Comparison of ENCODE assay signal across 12 cellular contexts in genomic region chr2:159044804-159045286, GRCh38.
DNase-seq lines count a peak whose midpoint lies in the region; ATAC-seq and TF ChIP-seq lines count a peak whose summit lies in the region.
"Had no signal": no experiment of that assay in that cellular context is flagged by ENCODE, and none has a peak within 500 bp of the region (broad histone marks: within the 10 kb centered on the region; RNA-seq: fewer than 3 reads in every experiment).

No MANE protein-coding gene starts in this region.

- H3K14ac ChIP-seq in trophoblast cell (ENCODE audit: low read length): no peak overlapping the region

- peak; percentile 64 for ATAC-seq in esophagus mucosa
- no peak for ATAC-seq in activated CD8-positive, alpha-beta T cell treated with anti-CD3 and anti-CD28 coated beads, Interleukin-2, amount 10 ng/mL, durations not matched to agents 7 days and 5 days

- no peak overlapping the region for H4K12ac ChIP-seq in trophoblast cell (ENCODE audit: low read depth, low read length)

- no CpG with 5 or more reads among the region's 4 CpGs for WGBS in trophoblast cell (ENCODE audit: extremely low coverage, insufficient coverage, insufficient read length)

- H3K27me3 ChIP-seq in trophoblast cell (ENCODE audit: insufficient read depth, low read length): no peaks in the 10 kb centered on the region

- H3K4me2 ChIP-seq in trophoblast cell (ENCODE audit: low read length): no peak overlapping the region

- no peak overlapping the region for H2AFZ ChIP-seq in trophoblast cell (ENCODE audit: insufficient read depth, low read length, poor library complexity)

- DNase-seq in AG10803 (ENCODE audit: low read depth) (peak; percentile 84), NCI-H2171 treated with DMSO at 0.1 percent for 48 hours (lab: John Stamatoyannopoulos, UW) (peak; percentile 85), NCI-H748 (lab: John Stamatoyannopoulos, UW; ENCODE audit: unreplicated experiment) (no peak), trophoblast cell (no peak), foreskin melanocyte (no peak)
- no peak for DNase-seq in activated CD8-positive, alpha-beta T cell treated with anti-CD3 and anti-CD28 coated beads, Interleukin-2, amount 10 ng/mL, durations not matched to agents 7 days and 5 days
- DNase-seq: activated CD4-positive, alpha-beta T cell treated with anti-CD3 and anti-CD28 coated beads for 1 hour; DMS79 had no signal

- peak overlapping the region; percentile 52 to 83 (median 75) for H3K27ac Mint-ChIP-seq in nephron
- no peak overlapping the region for H3K27ac Mint-ChIP-seq in activated CD8-positive, alpha-beta T cell treated with anti-CD3 and anti-CD28 coated beads, Interleukin-2, amount 10 ng/mL, durations not matched to agents 7 days and 5 days
- H3K27ac Mint-ChIP-seq: memory B cell had no signal

- H2AK5ac ChIP-seq in trophoblast cell (ENCODE audit: low read length): no peak overlapping the region

- no peak overlapping the region for H4K91ac ChIP-seq in trophoblast cell (ENCODE audit: low read depth, low read length)

- H3K79me1 ChIP-seq in trophoblast cell (ENCODE audit: low read length): no peaks in the 10 kb centered on the region

- H3K36me3 ChIP-seq in trophoblast cell (ENCODE audit: control insufficient read depth in 1 of 2, insufficient read depth in 2 of 2, low read length in 2 of 2): peaks cover 15% of the 10 kb centered on the region in 2 experiments

- CTCF ChIA-PET in activated CD8-positive, alpha-beta T cell treated with anti-CD3 and anti-CD28 coated beads, Interleukin-2, amount 10 ng/mL, durations not matched to agents 7 days and 5 days (lab: Charles Lee): no interaction called here

- H3K4me1 Mint-ChIP-seq in nephron: peaks cover 57% of the 10 kb centered on the region
- no peaks in the 10 kb centered on the region for H3K4me1 Mint-ChIP-seq in activated CD8-positive, alpha-beta T cell treated with anti-CD3 and anti-CD28 coated beads, Interleukin-2, amount 10 ng/mL, durations not matched to agents 7 days and 5 days (ENCODE audit: low read depth)
- H3K4me1 Mint-ChIP-seq: central memory CD8-positive, alpha-beta T cell; memory B cell had no signal

- no peak overlapping the region for H3K4ac ChIP-seq in trophoblast cell (ENCODE audit: low read depth, low read length)

- H2BK5ac ChIP-seq in trophoblast cell (ENCODE audit: low read depth, low read length, poor library complexity): no peak overlapping the region

- H3K18ac ChIP-seq in trophoblast cell (ENCODE audit: low read length): no peak overlapping the region

- peaks cover 0 to 7% of the 10 kb centered on the region in 2 experiments for H3K4me1 ChIP-seq in trophoblast cell (ENCODE audit: control insufficient read depth in 1 of 2, insufficient read depth in 2 of 2, low read length in 2 of 2)

- no peak overlapping the region for H2BK12ac ChIP-seq in trophoblast cell (ENCODE audit: low read length)

- H3K36me3 Mint-ChIP-seq in nephron (ENCODE audit: low read depth): peaks cover 59% of the 10 kb centered on the region
- H3K36me3 Mint-ChIP-seq in activated CD8-positive, alpha-beta T cell treated with anti-CD3 and anti-CD28 coated beads, Interleukin-2, amount 10 ng/mL, durations not matched to agents 7 days and 5 days (ENCODE audit: low read depth): no peaks in the 10 kb centered on the region
- H3K36me3 Mint-ChIP-seq: memory B cell had no signal

- TF ChIP-seq CTCF in AG10803 (conservative IDR thresholded peaks at IDR 0.05; ENCODE audit: low read length): no peak
- TF ChIP-seq CTCF in nephron (IDR thresholded peaks at IDR 0.05; ENCODE audit: unreplicated experiment in 3 of 3): no peak

- H3K4me3 ChIP-seq in AG10803 (ENCODE audit: low read length) (no peak overlapping the region), trophoblast cell (ENCODE audit: low read depth, low read length) (no peak overlapping the region)

- no peak overlapping the region for H4K8ac ChIP-seq in trophoblast cell (ENCODE audit: low read depth, low read length)

- no peaks in the 10 kb centered on the region for H3K27me3 Mint-ChIP-seq in nephron (ENCODE audit: low read depth)
- peaks cover 3% of the 10 kb centered on the region for H3K27me3 Mint-ChIP-seq in activated CD8-positive, alpha-beta T cell treated with anti-CD3 and anti-CD28 coated beads, Interleukin-2, amount 10 ng/mL, durations not matched to agents 7 days and 5 days (ENCODE audit: low read depth)

- H3K4me3 Mint-ChIP-seq in nephron: no peak overlapping the region
- H3K4me3 Mint-ChIP-seq in activated CD8-positive, alpha-beta T cell treated with anti-CD3 and anti-CD28 coated beads, Interleukin-2, amount 10 ng/mL, durations not matched to agents 7 days and 5 days: no peak overlapping the region
- H3K4me3 Mint-ChIP-seq: central memory CD8-positive, alpha-beta T cell; memory B cell had no signal

- peaks cover 7% of the 10 kb centered on the region for H3K9me3 ChIP-seq in trophoblast cell (ENCODE audit: insufficient read depth, low read depth, low read length)

- H2BK120ac ChIP-seq in trophoblast cell (ENCODE audit: insufficient read depth, low read length, poor library complexity): no peak overlapping the region

- no peak overlapping the region for H3K27ac ChIP-seq in trophoblast cell (ENCODE audit: low read depth, low read length)

- H3K9ac ChIP-seq in trophoblast cell (ENCODE audit: low read length): no peak overlapping the region

- H3K79me2 ChIP-seq in trophoblast cell (ENCODE audit: control insufficient read depth, insufficient read depth, low read length, poor library complexity): no peaks in the 10 kb centered on the region

- POLR2A ChIA-PET in activated CD8-positive, alpha-beta T cell treated with anti-CD3 and anti-CD28 coated beads, Interleukin-2, amount 10 ng/mL, durations not matched to agents 7 days and 5 days (lab: Charles Lee): no interaction called here

- peaks cover 23% of the 10 kb centered on the region for H3K9me3 Mint-ChIP-seq in nephron
- H3K9me3 Mint-ChIP-seq in activated CD8-positive, alpha-beta T cell treated with anti-CD3 and anti-CD28 coated beads, Interleukin-2, amount 10 ng/mL, durations not matched to agents 7 days and 5 days (ENCODE audit: insufficient read depth): no peaks in the 10 kb centered on the region
- H3K9me3 Mint-ChIP-seq: central memory CD8-positive, alpha-beta T cell had no signal

- H3K23ac ChIP-seq in trophoblast cell (ENCODE audit: low read length): no peak overlapping the region

Comparison
In these comparisons a context has a peak if more than half of its experiments do, and no peak if none do; other contexts are left out.
1. DNase-seq: peak in AG10803 (single experiment) and NCI-H2171 treated with DMSO at 0.1 percent for 48 hours (single experiment); none in activated CD8-positive, alpha-beta T cell treated with anti-CD3 and anti-CD28 coated beads, Interleukin-2, amount 10 ng/mL, durations not matched to agents 7 days and 5 days (single experiment), NCI-H748 (single experiment), trophoblast cell (0 of 2) and foreskin melanocyte (single experiment).